ENCODE assay signal across 8 cellular contexts in the genomic region with DNA sequence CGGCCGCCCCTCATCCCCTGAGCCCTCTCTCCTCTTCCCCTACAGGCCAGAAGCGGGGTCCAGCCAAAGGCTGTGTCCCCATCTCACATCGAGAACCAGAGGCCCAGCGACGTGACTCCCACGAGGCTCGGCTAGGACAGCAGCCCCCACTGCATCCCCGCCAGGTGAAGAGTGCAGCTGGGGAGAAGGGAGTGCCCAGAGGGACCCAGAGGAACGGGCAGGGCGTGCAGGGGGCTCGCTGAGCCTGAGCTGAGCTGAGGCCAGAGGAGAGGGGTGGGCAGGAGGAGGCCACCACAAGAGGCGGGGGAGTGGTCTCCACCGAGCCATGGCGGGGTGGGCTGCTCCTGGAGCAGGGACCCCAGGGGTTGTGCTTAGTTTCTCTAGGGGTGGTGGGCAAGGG. TPM values are rescaled to one million over a fixed set of nuclear protein-coding genes. Genes with fewer than 3 reads are reported as not detected.
"Had no signal": no experiment of that assay in that cellular context is flagged by ENCODE, and none has a peak within 500 bp of the region (broad histone marks: within the 10 kb centered on the region; RNA-seq: fewer than 3 reads in every experiment).

No MANE protein-coding gene starts in this region.

- DNase-seq: GM23248, GOT3, H7, HFFc6, IMR-90 had no signal

- ATAC-seq: HCT116, K562 had no signal

- H3K36me3 ChIP-seq: HAP-1 had no signal

- H3K4me3 ChIP-seq: GM23248, HAP-1, K562 had no signal

- H3K4me1 ChIP-seq: HAP-1 had no signal

- H2AFZ ChIP-seq: GM23248 had no signal

- H3K9me3 ChIP-seq: HAP-1 had no signal

- H3K27ac ChIP-seq: GM23248 had no signal

- H3K9ac ChIP-seq: GM23248 had no signal

RNA-seq across cellular contexts. Expression of a gene that starts 32.6 kb away (rescaled TPM):
- total RNA-seq: GM23248, HFFc6, IMR-90 had no signal

RNA-seq across cellular contexts. Expression of a gene that starts 59.0 kb away (rescaled TPM):
- polyA plus RNA-seq: GM23248 had no signal
